ENCODE assay signal across 6 cellular contexts in the genomic region with DNA sequence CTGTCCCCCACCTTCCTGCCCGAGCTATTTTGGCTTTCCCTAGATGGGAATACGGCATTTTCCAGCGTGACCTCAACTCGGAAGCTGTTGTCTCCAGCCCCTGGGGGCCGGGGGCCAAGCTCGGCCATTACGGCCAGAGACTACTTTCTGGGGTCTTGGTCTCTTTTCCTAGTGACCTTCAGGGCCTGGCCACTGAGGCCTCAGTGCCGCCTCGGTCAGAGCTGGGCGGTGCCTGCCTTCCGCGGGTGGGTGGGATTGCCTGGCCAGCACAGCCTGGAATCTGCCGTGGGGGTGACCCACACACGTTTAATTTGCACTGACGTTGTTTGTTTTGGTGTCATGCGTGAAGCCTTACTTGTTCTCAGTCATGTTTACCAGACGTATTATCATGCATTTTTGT. TPM values are rescaled to one million over a fixed set of nuclear protein-coding genes. Genes with fewer than 3 reads are reported as not detected.
"Had no signal": no experiment of that assay in that cellular context is flagged by ENCODE, and none has a peak within 500 bp of the region (broad histone marks: within the 10 kb centered on the region; RNA-seq: fewer than 3 reads in every experiment).

No MANE protein-coding gene starts in this region.

- DNase-seq: GM23248, GOT3, HCEC 1CT, IMR-90 had no signal

- H3K4me3 ChIP-seq: GM23248, K562 had no signal

- FAIRE-seq: HTR-8/SVneo, K562 had no signal

RNA-seq across cellular contexts. Expression of gene NPW, which starts 57.4 kb away (rescaled TPM):
- total RNA-seq: GM23248 had no signal
